8 cellular contexts compared by ENCODE assay signal in the genomic region with DNA sequence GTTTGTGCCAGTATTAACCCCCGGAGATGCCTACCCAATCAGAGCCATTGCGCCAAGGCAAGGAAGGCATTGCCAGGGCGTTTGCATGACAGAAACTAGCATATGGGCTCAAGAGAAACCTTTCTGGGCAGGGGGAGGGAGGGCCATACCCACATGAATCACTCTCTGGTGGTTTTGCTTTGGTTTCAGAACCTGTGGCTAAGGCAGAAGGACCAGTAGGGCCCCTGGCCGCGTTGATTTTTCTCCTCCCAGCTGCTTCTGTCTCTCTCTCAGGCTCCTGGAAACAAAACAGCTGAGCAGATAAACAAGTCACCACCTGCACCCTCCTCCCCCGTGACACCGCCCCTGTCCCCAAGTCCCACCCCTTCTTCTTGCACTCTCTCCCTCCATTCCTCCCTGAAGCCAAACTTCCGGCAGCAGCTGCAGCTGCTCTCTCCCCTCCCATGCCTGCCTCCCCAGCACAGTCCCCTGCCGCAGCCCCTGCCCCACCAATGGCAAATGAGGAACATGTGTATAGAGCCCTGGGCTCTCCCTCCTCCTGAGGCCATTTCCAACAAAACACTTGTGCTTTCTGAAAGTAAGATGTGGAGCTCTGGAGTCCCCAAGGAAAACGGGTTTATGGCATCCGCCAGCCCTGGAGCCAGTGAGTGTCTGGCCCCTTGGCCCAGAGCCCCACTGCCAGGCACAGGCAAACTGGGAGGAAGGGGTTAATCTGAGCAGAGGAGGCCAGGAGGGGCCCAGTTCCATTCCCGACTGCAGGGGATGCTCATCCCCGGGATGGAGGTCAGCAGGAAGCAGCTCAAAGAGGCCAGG. TPM values are rescaled to one million over a fixed set of nuclear protein-coding genes. Genes with fewer than 3 reads are reported as not detected.
DNase-seq lines count a peak whose midpoint lies in the region; ATAC-seq and TF ChIP-seq lines count a peak whose summit lies in the region.

No MANE protein-coding gene starts in this region.

- no peak for TF ChIP-seq POLR2A in esophagus muscularis mucosa (IDR thresholded peaks at IDR 0.05; ENCODE audit: low read depth)

- in situ Hi-C loops in GM13977 (cut with MboI; ENCODE audit: low pct_unique_long_range_greater_than_20kb, low sequenced_read_pairs, unreplicated experiment) = no loop called here
- in situ Hi-C loops in HAP-1 (cut with MboI; ENCODE audit: low sequenced_read_pairs) = no loop called here

- peak overlapping the region; percentile 63 for H3K9ac ChIP-seq in MM.1S (ENCODE audit: low read length)

- ATAC-seq in RWPE2 (ENCODE audit: low read depth) = peak; percentile 75

- H3K9me2 ChIP-seq in MM.1S (replicated peaks; ENCODE audit: insufficient read depth, low read length) = no peaks in the 10 kb centered on the region

- H3K4me2 ChIP-seq in MM.1S (ENCODE audit: low read depth, low read length) = peak overlapping the region; percentile 97

- H3K4me3 ChIP-seq in HAP-1 (no peak overlapping the region), MM.1S (ENCODE audit: low read length) (peak overlapping the region; percentile 47), RWPE2 (ENCODE audit: severe bottlenecking) (no peak overlapping the region), esophagus muscularis mucosa (peak overlapping the region in 2 of 4 donors; percentile 10 to 35)

- no peaks in the 10 kb centered on the region for H3K9me3 ChIP-seq in HAP-1
- no peaks in the 10 kb centered on the region for H3K9me3 ChIP-seq in MM.1S (replicated peaks; ENCODE audit: insufficient read depth, low read length)
- no peaks in the 10 kb centered on the region for H3K9me3 ChIP-seq in RWPE2 (ENCODE audit: severe bottlenecking)
- H3K9me3 ChIP-seq in esophagus muscularis mucosa = no peaks in the 10 kb centered on the region

- H3K27ac ChIP-seq in MM.1S (ENCODE audit: low read length) (peak overlapping the region; percentile 99), RWPE2 (ENCODE audit: poor library complexity, severe bottlenecking) (no peak overlapping the region), angular gyrus (ENCODE audit: low read depth, low read length) (peak overlapping the region; percentile 60), esophagus muscularis mucosa (replicated peaks in 1 of 4) (peak overlapping the region in 2 of 4 donors; percentile 2 to 11)

- TF ChIP-seq EP300 in esophagus muscularis mucosa (IDR thresholded peaks at IDR 0.05) = no peak

- no peaks in the 10 kb centered on the region for H3K79me2 ChIP-seq in MM.1S (ENCODE audit: low read length)

- H4K20me1 ChIP-seq in MM.1S (ENCODE audit: insufficient read depth, low read length) = no peaks in the 10 kb centered on the region

- intact Hi-C loops in esophagus muscularis mucosa (cut with DNase I) = no loop called here

- peak; percentile 87 for DNase-seq in GM13977 (ENCODE audit: low spot score)
- peak; percentile 26 to 73 for DNase-seq in HAP-1 (ENCODE audit: low spot score in 2 of 2)
- DNase-seq in MM.1S = peak; percentile 98
- DNase-seq in RWPE2 (ENCODE audit: low spot score) = no peak
- peak; percentile 96 for DNase-seq in left kidney (ENCODE audit: low read depth, low spot score)
- DNase-seq in stimulated activated CD8-positive, alpha-beta memory T cell treated with anti-CD3 and anti-CD28 coated beads, Interleukin-12 subunit alpha, Interleukin-12 subunit beta, amount 100 ng/mL, for 4 hours (ENCODE audit: low read depth) = peak; percentile 4
- DNase-seq in esophagus muscularis mucosa (ENCODE audit: extremely low spot score) = no peak

- TF ChIP-seq CTCF in GM13977 (IDR thresholded peaks at IDR 0.05; ENCODE audit: extremely low read depth, insufficient read depth, missing control alignments) (no peak), MM.1S (IDR thresholded peaks at IDR 0.05; ENCODE audit: low read length) (no peak), RWPE2 (IDR thresholded peaks at IDR 0.05; ENCODE audit: poor library complexity, severe bottlenecking) (no peak), esophagus muscularis mucosa (IDR thresholded peaks at IDR 0.05) (no peak)

- peaks cover 27% of the 10 kb centered on the region for H3F3A ChIP-seq in MM.1S (ENCODE audit: insufficient read depth, low read length)

- H3K4me1 ChIP-seq in HAP-1 (peaks cover 6% of the 10 kb centered on the region), MM.1S (ENCODE audit: low read length) (peaks cover 25% of the 10 kb centered on the region), RWPE2 (ENCODE audit: insufficient read depth, poor library complexity, severe bottlenecking) (no peaks in the 10 kb centered on the region), esophagus muscularis mucosa (peaks cover 0 to 16% (median 12%) of the 10 kb centered on the region in 4 donors)

- H2AFZ ChIP-seq in MM.1S (ENCODE audit: low read length) = peak overlapping the region; percentile 80

- H3K36me3 ChIP-seq in HAP-1 (replicated peaks) = no peaks in the 10 kb centered on the region
- no peaks in the 10 kb centered on the region for H3K36me3 ChIP-seq in MM.1S (replicated peaks; ENCODE audit: insufficient read depth, low read length)
- H3K36me3 ChIP-seq in RWPE2 (ENCODE audit: low read depth) = no peaks in the 10 kb centered on the region
- no peaks in the 10 kb centered on the region for H3K36me3 ChIP-seq in esophagus muscularis mucosa

- H3K27me3 ChIP-seq in HAP-1 (ENCODE audit: low read depth) = no peaks in the 10 kb centered on the region
- no peaks in the 10 kb centered on the region for H3K27me3 ChIP-seq in MM.1S (replicated peaks; ENCODE audit: insufficient read depth, low read length)
- H3K27me3 ChIP-seq in RWPE2 (ENCODE audit: insufficient read depth, poor library complexity, severe bottlenecking) = no peaks in the 10 kb centered on the region
- H3K27me3 ChIP-seq in esophagus muscularis mucosa = peaks cover 0 to 28% (median 0%) of the 10 kb centered on the region in 4 donors

- 14% methylated on average over 6 of the region's 13 CpGs for WGBS in esophagus muscularis mucosa

RNA-seq across cellular contexts. Expression of a gene that starts 39.0 kb away (rescaled TPM):
- 10 to 100 TPM in 2 of 4 donors, 1 to 10 TPM in 2; 4.9 to 24.7 (median 9.2) TPM for total RNA-seq in esophagus muscularis mucosa

Comparison
In these comparisons a context has a peak if more than half of its experiments do, and no peak if none do; other contexts are left out.
1. DNase-seq: peak in GM13977 (single experiment), HAP-1 (2 of 2), MM.1S (single experiment), left kidney (single experiment) and stimulated activated CD8-positive, alpha-beta memory T cell treated with anti-CD3 and anti-CD28 coated beads, Interleukin-12 subunit alpha, Interleukin-12 subunit beta, amount 100 ng/mL, for 4 hours (single experiment); none in RWPE2 (single experiment) and esophagus muscularis mucosa (single experiment).